In genomic region chr2:153971250-153971649, GRCh38 we compare ENCODE assay signal across 25 cellular contexts.
"Had no signal": no experiment of that assay in that cellular context is flagged by ENCODE, and none has a peak within 500 bp of the region (broad histone marks: within the 10 kb centered on the region; RNA-seq: fewer than 3 reads in every experiment).

No MANE protein-coding gene starts in this region.

- FAIRE-seq: endometrium, pancreas, small intestine, urothelium cell line had no signal

- H3K4me2 ChIP-seq: neural progenitor cell had no signal

- H3K27me3 Mint-ChIP-seq: natural killer cell treated with Interleukin-12 subunit alpha and Interleukin-12 subunit beta and Interleukin-15 and Interleukin-18, amount 100 ng/mL, for 72 hours; progenitor cell of endocrine pancreas had no signal

- H3K9me3 Mint-ChIP-seq: neural progenitor cell had no signal

- H3K4me3 Mint-ChIP-seq: natural killer cell treated with Interleukin-12 subunit alpha and Interleukin-12 subunit beta and Interleukin-15 and Interleukin-18, amount 100 ng/mL, for 72 hours; neural progenitor cell had no signal

- H3K9me3 ChIP-seq: pancreas, thoracic aorta had no signal

- H3K4me3 ChIP-seq: neural progenitor cell, pancreas, stomach, thoracic aorta had no signal

- H3K27ac ChIP-seq: neural progenitor cell, pancreas, stomach, thoracic aorta had no signal

- H3K27ac Mint-ChIP-seq: natural killer cell treated with Interleukin-12 subunit alpha and Interleukin-12 subunit beta and Interleukin-15 and Interleukin-18, amount 100 ng/mL, for 72 hours; neural progenitor cell; progenitor cell of endocrine pancreas had no signal

- H3K4me1 ChIP-seq: neural progenitor cell, pancreas, stomach had no signal

- H3K36me3 ChIP-seq: neural progenitor cell, pancreas, stomach, thoracic aorta had no signal

- H3K27me3 ChIP-seq: neural progenitor cell, pancreas, stomach had no signal

- DNase-seq: cortex of kidney; effector memory CD4-positive, alpha-beta T cell; foreskin fibroblast; head of caudate nucleus; hippocampal formation; kidney glomerular epithelial cell; mammary epithelial cell; midbrain; nucleus accumbens; pancreas; right cardiac atrium; small intestine; stimulated activated CD4-positive, alpha-beta T cell treated with anti-CD3 and anti-CD28 coated beads, Interleukin-12 subunit alpha, Interleukin-12 subunit beta, amount 100 ng/mL, for 4 hours; stimulated activated naive CD4-positive, alpha-beta T cell; stomach; substantia nigra; trophoblast cell had no signal

- H3K9ac ChIP-seq: neural progenitor cell had no signal

- H2AFZ ChIP-seq: neural progenitor cell had no signal

- H3K4me1 Mint-ChIP-seq: neural progenitor cell had no signal

- ATAC-seq: esophagus mucosa; left lobe of liver; natural killer cell treated with Interleukin-12 subunit alpha and Interleukin-12 subunit beta and Interleukin-15 and Interleukin-18, amount 100 ng/mL, for 72 hours; pancreas; right cardiac atrium had no signal
